8 cellular contexts compared by ENCODE assay signal in the genomic region with DNA sequence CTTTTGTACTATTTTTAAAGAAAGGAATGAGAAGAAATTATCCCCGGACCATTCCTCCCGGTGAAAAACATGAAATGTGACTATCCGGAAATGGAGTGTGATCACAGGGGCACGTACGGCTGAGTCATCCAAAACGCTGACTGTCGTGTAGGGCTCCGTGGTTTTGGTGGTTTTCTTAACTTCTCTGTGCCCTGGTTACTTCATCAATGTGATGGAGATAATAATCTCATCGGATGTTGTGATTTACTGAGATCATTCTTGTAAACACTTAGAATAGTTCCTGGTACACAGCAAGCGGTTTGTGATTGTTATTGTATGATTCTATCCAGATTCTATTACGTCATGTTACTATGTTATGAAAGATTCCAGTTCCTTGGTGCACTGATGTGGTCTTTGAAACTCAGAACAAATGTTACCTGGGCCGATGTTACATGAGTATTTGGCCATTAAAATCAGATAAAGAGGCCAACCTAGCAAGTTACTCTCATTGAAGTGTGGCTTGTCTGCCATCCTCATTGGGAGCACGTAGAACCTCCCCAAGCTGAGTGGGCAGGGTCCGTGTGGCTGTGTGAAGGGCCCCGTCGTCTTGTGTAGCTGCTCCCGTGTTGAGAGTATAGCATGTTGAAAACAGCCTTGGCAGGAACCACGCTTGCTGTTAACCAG.
DNase-seq lines count a peak whose midpoint lies in the region; TF ChIP-seq lines count a peak whose summit lies in the region.

No MANE protein-coding gene starts in this region.

- TF ChIP-seq CTCF in HFF-Myc (IDR thresholded peaks at IDR 0.05; ENCODE audit: low read depth, low read length, missing control alignments) = no peak

- no peak overlapping the region for H3K4me3 ChIP-seq in HFF-Myc (replicated peaks; ENCODE audit: low read depth, low read length)

- DNase-seq in GDM1 (lab: John Stamatoyannopoulos, UW) (peak; percentile 47), HFF-Myc (ENCODE audit: extremely low read depth, low read depth) (peak; percentile 69), NCI-H510A (lab: John Stamatoyannopoulos, UW) (peak; percentile 31), fibroblast of gingiva (ENCODE audit: low read depth) (peak; percentile 30), NCI-H524 (lab: John Stamatoyannopoulos, UW) (no peak), Ammon's horn (ENCODE audit: low spot score) (no peak)
- DNase-seq in activated CD8-positive, alpha-beta memory T cell treated with anti-CD3 and anti-CD28 coated beads for 48 hours (ENCODE audit: low read depth in 2 of 3, low spot score in 2 of 3) = peak; percentile 8 to 56 (median 12)
- DNase-seq in stimulated activated CD4-positive, alpha-beta T cell treated with anti-CD3 and anti-CD28 coated beads, Interleukin-4, amount 100 ng/mL, for 1 hour = peak; percentile 61

Comparison
In these comparisons a context has a peak if more than half of its experiments do, and no peak if none do; other contexts are left out.
1. DNase-seq: peak in GDM1 (single experiment), HFF-Myc (single experiment), NCI-H510A (single experiment), activated CD8-positive, alpha-beta memory T cell treated with anti-CD3 and anti-CD28 coated beads for 48 hours (3 of 3), fibroblast of gingiva (single experiment) and stimulated activated CD4-positive, alpha-beta T cell treated with anti-CD3 and anti-CD28 coated beads, Interleukin-4, amount 100 ng/mL, for 1 hour (single experiment); none in NCI-H524 (0 of 2) and Ammon's horn (single experiment).